9 cellular contexts compared by ENCODE assay signal in the genomic region with DNA sequence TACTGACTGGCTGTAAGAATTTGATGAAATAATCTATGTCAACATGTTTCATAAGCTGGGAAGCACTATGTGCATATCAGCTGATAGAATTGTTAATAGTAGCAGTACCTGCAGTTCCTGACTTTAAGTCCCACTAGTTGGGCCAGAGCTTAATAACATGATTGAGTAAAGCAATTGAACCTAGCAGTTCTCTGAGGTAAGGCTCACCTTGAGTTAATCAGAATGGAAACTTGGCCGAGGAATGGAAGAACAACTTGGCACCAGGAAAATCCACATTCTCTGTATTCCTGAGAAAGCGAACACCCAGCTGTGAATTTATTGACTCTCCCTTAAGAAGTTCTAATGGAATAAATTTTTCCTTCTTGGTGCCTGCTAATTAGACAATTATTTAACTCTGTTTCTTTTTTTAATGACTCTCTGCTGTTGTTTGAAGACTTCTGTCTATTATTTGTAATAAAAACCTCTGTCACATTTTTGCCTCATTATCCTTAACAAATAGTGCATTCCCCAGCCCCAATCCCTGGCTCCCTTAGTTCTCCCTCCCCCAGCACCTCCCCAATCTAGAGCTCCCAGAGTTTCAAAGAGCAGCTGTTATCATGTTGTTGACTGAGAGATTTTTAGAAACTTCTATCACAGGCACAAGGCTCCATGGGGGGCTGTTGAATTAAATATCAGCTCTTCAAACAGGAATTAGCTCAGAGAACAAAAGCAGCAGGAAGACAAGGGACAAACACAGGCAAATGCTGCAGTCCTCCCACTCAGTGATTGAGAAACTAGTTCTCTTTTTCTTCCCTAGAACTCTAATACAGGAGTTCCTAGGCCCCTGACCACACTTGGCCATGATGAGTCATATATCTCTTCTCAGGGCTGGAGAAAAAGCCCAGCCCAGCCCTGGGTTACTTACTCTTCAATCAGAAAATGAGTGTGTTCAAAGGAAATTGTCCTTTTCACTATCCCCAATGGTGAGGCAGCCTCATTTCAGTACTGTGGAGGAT.
DNase-seq lines count a peak whose midpoint lies in the region; ATAC-seq and TF ChIP-seq lines count a peak whose summit lies in the region.
"Had no signal": no experiment of that assay in that cellular context is flagged by ENCODE, and none has a peak within 500 bp of the region (broad histone marks: within the 10 kb centered on the region; RNA-seq: fewer than 3 reads in every experiment).

No MANE protein-coding gene starts in this region.

- no peaks in the 10 kb centered on the region for H3K36me3 ChIP-seq in heart right ventricle

- intact Hi-C loops in heart right ventricle (cut with DNase I) = no loop called here

- TF ChIP-seq CTCF in epithelial cell of esophagus (IDR thresholded peaks at IDR 0.05; ENCODE audit: insufficient read depth, low read depth, low read length, missing control alignments) (no peak), heart right ventricle (IDR thresholded peaks at IDR 0.05) (no peak)

- no peaks in the 10 kb centered on the region for H3K9me3 ChIP-seq in heart right ventricle

- no peak overlapping the region for H3K27ac ChIP-seq in heart right ventricle

- H3K4me3 ChIP-seq in epithelial cell of esophagus (ENCODE audit: low read length) = no peak overlapping the region
- no peak overlapping the region for H3K4me3 ChIP-seq in heart right ventricle

- peak; percentile 8 for DNase-seq in HPDE6-E6E7 (ENCODE audit: extremely low spot score)
- DNase-seq in epithelial cell of esophagus (ENCODE audit: low read depth) = peak; percentile 11
- no peak for DNase-seq in activated CD4-positive, CD25-positive, alpha-beta regulatory T cell treated with anti-CD3 and anti-CD28 coated beads, Interleukin-2, amount 50 U/mL, for 72 hours
- DNase-seq in heart right ventricle = no peak
- no peak for DNase-seq in DMS79 (lab: John Stamatoyannopoulos, UW)
- DNase-seq in activated CD8-positive, alpha-beta memory T cell treated with anti-CD3 and anti-CD28 coated beads for 24 hours = no peak
- DNase-seq: activated naive CD8-positive, alpha-beta T cell treated with anti-CD3 and anti-CD28 coated beads, Interleukin-2, amount 10 ng/mL, durations not matched to agents 7 days and 5 days had no signal

- H3K27me3 ChIP-seq in heart right ventricle = peaks cover 0 to 6% (median 0%) of the 10 kb centered on the region in 7 donors

- no peaks in the 10 kb centered on the region for H3K4me1 ChIP-seq in heart right ventricle

- whole genome bisulfite sequencing in heart right ventricle, 2 donors = 77 to 81% methylated on average over 2 of the region's 2 CpGs

- ATAC-seq in GM18498 (IDR thresholded peaks at IDR 0.05; ENCODE audit: unreplicated experiment) (peak; percentile 96), GM21619 (IDR thresholded peaks at IDR 0.05; ENCODE audit: unreplicated experiment) (peak; percentile 94), heart right ventricle (no peak)

Comparison
In these comparisons a context has a peak if more than half of its experiments do, and no peak if none do; other contexts are left out.
1. ATAC-seq: peak in GM18498 (single experiment) and GM21619 (single experiment); none in heart right ventricle (0 of 8).
2. DNase-seq: peak in HPDE6-E6E7 (single experiment) and epithelial cell of esophagus (single experiment); none in activated CD4-positive, CD25-positive, alpha-beta regulatory T cell treated with anti-CD3 and anti-CD28 coated beads, Interleukin-2, amount 50 U/mL, for 72 hours (single experiment), heart right ventricle (0 of 2), DMS79 (single experiment) and activated CD8-positive, alpha-beta memory T cell treated with anti-CD3 and anti-CD28 coated beads for 24 hours (single experiment).